In the genomic region with DNA sequence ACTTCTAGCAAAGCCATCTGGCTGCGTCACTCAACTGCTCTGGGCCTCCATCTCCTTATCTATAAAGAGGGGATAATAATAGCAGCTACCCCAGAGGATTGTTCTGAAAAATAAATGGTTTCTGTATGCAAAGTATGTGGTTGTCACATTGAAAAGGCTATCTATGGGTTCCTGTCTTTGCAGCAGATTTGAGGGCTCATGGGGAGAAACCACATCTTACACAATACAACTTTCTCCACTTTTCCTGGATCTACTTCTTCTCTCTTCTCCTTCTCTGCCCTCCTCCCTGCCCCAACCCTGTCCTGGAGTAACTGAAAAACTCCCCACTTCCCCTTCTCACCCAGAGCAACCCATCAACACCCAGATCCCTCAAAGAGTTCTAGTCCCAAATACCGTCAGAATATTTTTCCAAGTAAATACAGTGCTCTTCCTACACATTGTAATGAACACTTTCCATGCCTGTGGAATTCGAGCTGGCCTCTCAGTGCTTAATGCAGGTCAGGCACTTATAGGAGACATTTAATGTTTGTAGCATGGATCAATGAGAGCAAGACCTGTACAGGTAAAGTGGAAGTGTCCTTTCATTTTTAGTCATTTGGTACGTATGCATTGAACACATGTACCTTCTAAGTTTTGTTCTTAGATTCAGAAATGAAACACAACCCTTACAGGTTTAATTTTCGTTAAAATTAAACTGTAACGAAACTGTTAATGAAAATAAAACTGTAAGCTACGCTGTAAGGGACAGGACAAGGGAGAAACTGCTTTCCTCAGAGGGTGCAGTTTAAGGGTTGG, we compare ENCODE assay signal across 9 cellular contexts.
A peak's percentile ranks its signal among the peaks of the same experiment; 100 is the strongest.
DNase-seq lines count a peak whose midpoint lies in the region; ATAC-seq and TF ChIP-seq lines count a peak whose summit lies in the region.
"Had no signal": no experiment of that assay in that cellular context is flagged by ENCODE, and none has a peak within 500 bp of the region (broad histone marks: within the 10 kb centered on the region; RNA-seq: fewer than 3 reads in every experiment).

No MANE protein-coding gene starts in this region.

- 70 to 77% methylated on average over 7 of the region's 7 CpGs for WGBS in lower leg skin, 2 donors

- H3K27ac ChIP-seq in foreskin keratinocyte, result no peak overlapping the region
- H3K27ac ChIP-seq: epithelial cell of prostate had no signal

- H3K27ac Mint-ChIP-seq in activated naive CD4-positive, alpha-beta T cell treated with anti-CD3 and anti-CD28 coated beads, Interleukin-2, amount 50 U/mL, for 24 hours, result peak overlapping the region; percentile 51
- no peak overlapping the region for H3K27ac Mint-ChIP-seq in stimulated activated memory B cell treated with anti-CD40 and anti-IgM and Interleukin-4, amounts not matched to agents 10 μg/mL and 1 μg/mL and 100 μg/mL, for 72 hours

- H3K27me3 ChIP-seq in foreskin keratinocyte, result no peaks in the 10 kb centered on the region

- H3K9me3 Mint-ChIP-seq in activated naive CD4-positive, alpha-beta T cell treated with anti-CD3 and anti-CD28 coated beads, Interleukin-2, amount 50 U/mL, for 24 hours, result peaks cover 6% of the 10 kb centered on the region
- H3K9me3 Mint-ChIP-seq in stimulated activated memory B cell treated with anti-CD40 and anti-IgM and Interleukin-4, amounts not matched to agents 10 μg/mL and 1 μg/mL and 100 μg/mL, for 72 hours, result peaks cover 2% of the 10 kb centered on the region

- H3K4me3 Mint-ChIP-seq in activated naive CD4-positive, alpha-beta T cell treated with anti-CD3 and anti-CD28 coated beads, Interleukin-2, amount 50 U/mL, for 24 hours, result peak overlapping the region; percentile 24
- H3K4me3 Mint-ChIP-seq in stimulated activated memory B cell treated with anti-CD40 and anti-IgM and Interleukin-4, amounts not matched to agents 10 μg/mL and 1 μg/mL and 100 μg/mL, for 72 hours, result no peak overlapping the region

- DNase-seq in activated naive CD4-positive, alpha-beta T cell (lab: John Stamatoyannopoulos, UW), result no peak
- DNase-seq in NCI-H526 treated with DMSO at 0.1 percent for 48 hours (lab: John Stamatoyannopoulos, UW) (peak; percentile 86), foreskin keratinocyte (no peak), islet precursor cell (no peak), lower leg skin (ENCODE audit: low spot score in 2 of 2) (no peak)

- peaks cover 38% of the 10 kb centered on the region for H3K4me1 Mint-ChIP-seq in activated naive CD4-positive, alpha-beta T cell treated with anti-CD3 and anti-CD28 coated beads, Interleukin-2, amount 50 U/mL, for 24 hours
- peaks cover 13% of the 10 kb centered on the region for H3K4me1 Mint-ChIP-seq in stimulated activated memory B cell treated with anti-CD40 and anti-IgM and Interleukin-4, amounts not matched to agents 10 μg/mL and 1 μg/mL and 100 μg/mL, for 72 hours

- no peak for TF ChIP-seq POLR2A in lower leg skin (IDR thresholded peaks at IDR 0.05)

- H3K4me3 ChIP-seq in lower leg skin (ENCODE audit: low read depth, poor library complexity, severe bottlenecking), result no peak overlapping the region

- peaks cover 60% of the 10 kb centered on the region for H3K36me3 Mint-ChIP-seq in activated naive CD4-positive, alpha-beta T cell treated with anti-CD3 and anti-CD28 coated beads, Interleukin-2, amount 50 U/mL, for 24 hours
- no peaks in the 10 kb centered on the region for H3K36me3 Mint-ChIP-seq in stimulated activated memory B cell treated with anti-CD40 and anti-IgM and Interleukin-4, amounts not matched to agents 10 μg/mL and 1 μg/mL and 100 μg/mL, for 72 hours

- intact Hi-C loops in lower leg skin (cut with DNase I; ENCODE audit: low total_unique reads), result loop anchor here (5.0 kb wide), 1 partner anchor 901 kb away; no protein-coding TSS in a partner anchor

- H3K27me3 Mint-ChIP-seq in activated naive CD4-positive, alpha-beta T cell treated with anti-CD3 and anti-CD28 coated beads, Interleukin-2, amount 50 U/mL, for 24 hours, result no peaks in the 10 kb centered on the region
- peaks cover 38% of the 10 kb centered on the region for H3K27me3 Mint-ChIP-seq in stimulated activated memory B cell treated with anti-CD40 and anti-IgM and Interleukin-4, amounts not matched to agents 10 μg/mL and 1 μg/mL and 100 μg/mL, for 72 hours

- no peak for TF ChIP-seq CTCF in foreskin keratinocyte (conservative IDR thresholded peaks at IDR 0.05)
- no peak for TF ChIP-seq CTCF in lower leg skin (IDR thresholded peaks at IDR 0.05)

- ATAC-seq in HG02852 (IDR thresholded peaks at IDR 0.05; ENCODE audit: unreplicated experiment), result peak; percentile 88
- peak; percentile 31 for ATAC-seq in stimulated activated memory B cell treated with anti-CD40 and anti-IgM and Interleukin-4, amounts not matched to agents 10 μg/mL and 1 μg/mL and 100 μg/mL, for 72 hours
- no peak for ATAC-seq in foreskin keratinocyte

- H3K4me1 ChIP-seq in foreskin keratinocyte, result no peaks in the 10 kb centered on the region
